Comparison of ENCODE assay signal across 8 cellular contexts in the genomic region with DNA sequence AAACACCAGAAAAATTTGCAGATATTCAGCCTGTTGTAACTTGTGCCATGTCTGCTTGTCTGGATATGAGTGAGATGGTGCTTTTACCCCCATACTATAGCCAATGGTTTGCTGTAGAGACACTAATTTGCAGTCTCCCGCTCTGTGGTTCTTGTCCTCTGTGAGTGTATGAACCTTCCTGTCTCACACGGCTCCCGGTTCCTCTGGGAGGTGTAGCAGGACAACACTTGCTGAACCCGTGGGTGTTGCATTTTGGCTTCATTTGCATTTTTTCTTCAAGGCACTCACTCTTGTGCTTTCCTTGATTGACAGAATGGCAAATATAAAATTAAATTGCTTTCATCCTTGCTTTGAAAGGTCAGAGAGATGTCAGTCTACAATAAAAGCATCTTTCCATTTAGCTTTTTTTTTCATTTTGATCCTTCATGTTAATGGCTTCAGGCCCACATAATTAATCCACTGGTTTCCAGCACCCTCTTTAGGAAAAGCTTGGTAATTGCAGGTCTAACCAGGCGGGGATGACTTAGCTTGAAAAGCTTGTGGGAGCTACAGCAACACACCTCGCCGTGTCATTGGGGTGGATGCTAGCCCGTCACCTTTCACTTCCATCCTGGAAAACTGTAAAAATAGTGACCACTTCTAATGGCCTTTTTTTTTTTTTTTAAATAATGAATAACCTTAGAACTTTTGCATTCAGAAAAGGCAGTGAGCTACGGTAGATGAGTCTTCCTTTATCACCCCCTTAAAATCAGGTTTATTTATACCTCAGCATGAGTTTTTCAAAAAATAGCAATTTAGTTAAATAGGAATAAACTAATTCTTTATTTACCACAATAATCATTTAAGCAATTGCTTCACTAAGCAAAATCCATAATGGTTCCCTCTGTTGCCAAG. TPM values are rescaled to one million over a fixed set of nuclear protein-coding genes. Genes with fewer than 3 reads are reported as not detected.
DNase-seq lines count a peak whose midpoint lies in the region; TF ChIP-seq lines count a peak whose summit lies in the region.

No MANE protein-coding gene starts in this region.

- H3K9me2 ChIP-seq in Loucy (replicated peaks; ENCODE audit: low read depth, low read length), result no peaks in the 10 kb centered on the region

- H3K79me2 ChIP-seq in Loucy (ENCODE audit: insufficient read depth, low read length), result no peaks in the 10 kb centered on the region

- no peaks in the 10 kb centered on the region for H3K4me1 ChIP-seq in Loucy (ENCODE audit: insufficient read depth, low read length, poor library complexity, severe bottlenecking)

- no peaks in the 10 kb centered on the region for H4K20me1 ChIP-seq in Loucy (ENCODE audit: insufficient read depth, low read length, poor library complexity, severe bottlenecking)

- no peaks in the 10 kb centered on the region for H3K9me3 ChIP-seq in Loucy (ENCODE audit: insufficient read depth, low read depth, low read length)
- no peaks in the 10 kb centered on the region for H3K9me3 ChIP-seq in SK-N-MC (ENCODE audit: low read depth, low read length)

- DNase-seq in D341Med (ENCODE audit: low spot score) (peak; percentile 79), GM20000 (ENCODE audit: low spot score) (peak; percentile 74), SK-N-MC (ENCODE audit: low read depth, low spot score) (peak; percentile 37), amniotic stem cell (lab: John Stamatoyannopoulos, UW) (peak; percentile 9), iPS DF 4.7 (ENCODE audit: extremely low read depth, low spot score) (peak; percentile 69), occipital lobe (lab: John Stamatoyannopoulos, UW) (no peak)
- DNase-seq in stimulated activated CD4-positive, alpha-beta T cell treated with anti-CD3 and anti-CD28 coated beads, Interleukin-2, amount 100 ng/mL, for 24 hours, result peak; percentile 25 to 50

- no peak overlapping the region for H3K4me2 ChIP-seq in Loucy (ENCODE audit: low read depth, low read length, poor library complexity, severe bottlenecking)

- H3K36me3 ChIP-seq in Loucy (ENCODE audit: insufficient read depth, low read length) (peaks cover 99% of the 10 kb centered on the region), SK-N-MC (ENCODE audit: insufficient read depth, low read length) (peaks cover 72% of the 10 kb centered on the region)

- no peaks in the 10 kb centered on the region for H3K27me3 ChIP-seq in Loucy (ENCODE audit: insufficient read depth, low read length, poor library complexity, severe bottlenecking)

- H2AFZ ChIP-seq in Loucy (ENCODE audit: low read length), result no peak overlapping the region

- no peaks in the 10 kb centered on the region for H3F3A ChIP-seq in Loucy (ENCODE audit: low read depth)

- H3K27ac ChIP-seq in SK-N-MC, result no peak overlapping the region

- H3K9ac ChIP-seq in Loucy (ENCODE audit: low read depth, low read length, poor library complexity, severe bottlenecking) (no peak overlapping the region), SK-N-MC (ENCODE audit: insufficient read length) (no peak overlapping the region)

- TF ChIP-seq CTCF in GM20000 (IDR thresholded peaks at IDR 0.05; ENCODE audit: extremely low read depth, missing control alignments) (peak; percentile 56), Loucy (conservative IDR thresholded peaks at IDR 0.05; ENCODE audit: low read length) (peak; percentile 94)

- H3K4me3 ChIP-seq in Loucy (ENCODE audit: low read length, poor library complexity, severe bottlenecking) (no peak overlapping the region), SK-N-MC (no peak overlapping the region)

RNA-seq across cellular contexts. Expression of gene ST14, which starts 27.4 kb away (rescaled TPM):
- total RNA-seq in occipital lobe, result not detected
